In the genomic region with DNA sequence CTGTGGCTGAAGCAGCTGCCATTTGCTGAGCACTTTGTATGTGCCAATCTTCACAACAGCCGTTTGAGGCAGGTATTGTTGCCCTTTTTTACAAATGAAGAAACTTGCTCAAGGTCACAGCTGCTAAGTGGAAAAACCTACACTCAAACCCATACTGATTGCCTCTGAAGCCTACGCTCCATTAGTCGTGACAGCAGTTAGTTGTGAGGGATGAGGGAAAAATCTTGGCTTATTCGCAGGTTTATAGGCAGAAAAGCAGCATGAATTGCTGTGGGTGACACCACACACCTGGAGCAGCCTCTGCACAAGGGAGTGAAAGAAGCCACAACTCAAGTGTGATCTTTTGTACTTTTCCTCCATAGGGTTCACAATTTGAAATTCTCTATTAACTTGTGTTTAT, we compare ENCODE assay signal across 1 cellular context.
TF ChIP-seq lines count a peak whose summit lies in the region.

No MANE protein-coding gene starts in this region.

TF ChIP-seq in GM23338, 12 proteins besides CTCF, POLR2A, EP300 and RAD21 (continued from another document):
- TF ChIP-seq REST (IDR thresholded peaks at IDR 0.05; ENCODE audit: unreplicated experiment) (no peak), ZNF462 (CRISPR knock-in tag; IDR thresholded peaks at IDR 0.05) (no peak)
